In genomic region chr6:166417285-166417691, GRCh38 we compare ENCODE assay signal across 11 cellular contexts. TPM values are rescaled to one million over a fixed set of nuclear protein-coding genes. Genes with fewer than 3 reads are reported as not detected.
A peak's percentile ranks its signal among the peaks of the same experiment; 100 is the strongest.
DNase-seq lines count a peak whose midpoint lies in the region; ATAC-seq and FAIRE-seq lines count a peak whose summit lies in the region.
"Had no signal": no experiment of that assay in that cellular context is flagged by ENCODE, and none has a peak within 500 bp of the region (broad histone marks: within the 10 kb centered on the region; RNA-seq: fewer than 3 reads in every experiment).

No MANE protein-coding gene starts in this region.

- H3K4me1 ChIP-seq in small intestine (ENCODE audit: control insufficient read depth in 2 of 2, insufficient read depth in 1 of 2, low read depth in 1 of 2, low read length in 1 of 2) (no peaks in the 10 kb centered on the region), mesendoderm (ENCODE audit: control insufficient read depth, low read depth, low read length) (no peaks in the 10 kb centered on the region)

- no peak overlapping the region for H3K4me3 ChIP-seq in Jurkat, Clone E6-1 (ENCODE audit: low read length)
- H3K4me3 ChIP-seq in small intestine (ENCODE audit: low read depth in 1 of 2, low read length in 2 of 2) (no peak overlapping the region), mesendoderm (ENCODE audit: low read length) (no peak overlapping the region)

- H3K27me3 ChIP-seq in small intestine (ENCODE audit: control insufficient read depth in 2 of 2, insufficient read depth in 2 of 2, low read length in 2 of 2) (no peaks in the 10 kb centered on the region), mesendoderm (ENCODE audit: insufficient read depth, low read length, poor library complexity) (no peaks in the 10 kb centered on the region)

- H3K4ac ChIP-seq in mesendoderm (ENCODE audit: low read depth, low read length) = no peak overlapping the region

- no peak overlapping the region for H2BK5ac ChIP-seq in mesendoderm (ENCODE audit: low read length)

- no peaks in the 10 kb centered on the region for H3K79me2 ChIP-seq in mesendoderm (ENCODE audit: control insufficient read depth, insufficient read depth, low read length)

- peak; percentile 93 for DNase-seq in Jurkat, Clone E6-1 (ENCODE audit: low read depth, low spot score)
- peak; percentile 35 for DNase-seq in activated T-cell treated with anti-CD3 and anti-CD28 coated beads for 1 hour (ENCODE audit: low read depth)
- DNase-seq in small intestine = peak; percentile 59
- no peak for DNase-seq in NCI-H128 (lab: John Stamatoyannopoulos, UW; ENCODE audit: unreplicated experiment)
- no peak for DNase-seq in mesendoderm
- DNase-seq in dermis blood vessel endothelial cell = no peak
- DNase-seq: amygdala, DMS79, NCI-H1436 treated with DMSO at 0.1 percent for 48 hours had no signal

- H4K8ac ChIP-seq in mesendoderm (ENCODE audit: low read depth, low read length) = no peak overlapping the region

- ATAC-seq in GM19043 (IDR thresholded peaks at IDR 0.05; ENCODE audit: low read depth, unreplicated experiment) (peak; percentile 41), GM21737 (IDR thresholded peaks at IDR 0.05; ENCODE audit: unreplicated experiment) (no peak)

- H2AK5ac ChIP-seq in mesendoderm (ENCODE audit: low read length) = no peak overlapping the region

- no peak overlapping the region for H3K23ac ChIP-seq in mesendoderm (ENCODE audit: low read length)

- H3K4me2 ChIP-seq in mesendoderm (ENCODE audit: low read length) = no peak overlapping the region

- H2BK15ac ChIP-seq in mesendoderm (replicated peaks; ENCODE audit: low read depth) = no peak overlapping the region

- no peaks in the 10 kb centered on the region for H3K79me1 ChIP-seq in mesendoderm (ENCODE audit: low read length)

- no peak overlapping the region for H2BK120ac ChIP-seq in mesendoderm (ENCODE audit: low read depth, low read length)

- WGBS in small intestine, 3 donors = 64 to 82% (median 77%) methylated on average over 6 of the region's 6 CpGs
- no CpG with 5 or more reads among the region's 6 CpGs for WGBS in mesendoderm (ENCODE audit: extremely low coverage, insufficient coverage, low lambda C conversion rate)

- peak overlapping the region in 1 of 2 donors; percentile 50 for H3K27ac ChIP-seq in small intestine (ENCODE audit: low read depth in 1 of 2, low read length in 1 of 2)
- no peak overlapping the region for H3K27ac ChIP-seq in mesendoderm (ENCODE audit: low read depth, low read length)

- H4K5ac ChIP-seq in mesendoderm (ENCODE audit: low read length) = no peak overlapping the region

- FAIRE-seq in small intestine (lab: Jason Lieb, UNC) = no peak

- H3K36me3 ChIP-seq in small intestine (ENCODE audit: control insufficient read depth in 2 of 2, insufficient read depth in 2 of 2, low read length in 2 of 2) (no peaks in the 10 kb centered on the region), mesendoderm (ENCODE audit: control insufficient read depth, insufficient read depth, low read length) (peaks cover 2% of the 10 kb centered on the region)

- H3K9ac ChIP-seq in mesendoderm (ENCODE audit: low read length) = no peak overlapping the region

- no peak overlapping the region for H3K56ac ChIP-seq in mesendoderm (ENCODE audit: low read length)

- no peak overlapping the region for H3K18ac ChIP-seq in mesendoderm (ENCODE audit: low read length)

- H3K9me3 ChIP-seq in small intestine (ENCODE audit: control insufficient read depth, low read depth) = no peaks in the 10 kb centered on the region

RNA-seq across cellular contexts. Expression of gene MPC1, which starts 34.5 kb away (rescaled TPM):
- polyA plus RNA-seq in Jurkat, Clone E6-1 (2012; ENCODE audit: insufficient read depth, insufficient read length) = 81.4 TPM
- polyA plus RNA-seq in small intestine = 100 to 1,000 TPM in 2 of 3 donors, 10 to 100 TPM in 1; 99.5 to 213 (median 130) TPM
- 29.7 TPM for polyA plus RNA-seq in mesendoderm (2013, experiment 1 of 2)
- 27.6 TPM for polyA plus RNA-seq in mesendoderm (2013, experiment 2 of 2)
- total RNA-seq in dermis blood vessel endothelial cell = 15.1 and 19.0 TPM in 2 replicates

Comparison
In these comparisons a context has a peak if more than half of its experiments do, and no peak if none do; other contexts are left out.
1. DNase-seq: peak in Jurkat, Clone E6-1 (single experiment), activated T-cell treated with anti-CD3 and anti-CD28 coated beads for 1 hour (single experiment) and small intestine (single experiment); none in NCI-H128 (single experiment), mesendoderm (single experiment) and dermis blood vessel endothelial cell (single experiment).